Comparison of ENCODE assay signal across 9 cellular contexts in the genomic region with DNA sequence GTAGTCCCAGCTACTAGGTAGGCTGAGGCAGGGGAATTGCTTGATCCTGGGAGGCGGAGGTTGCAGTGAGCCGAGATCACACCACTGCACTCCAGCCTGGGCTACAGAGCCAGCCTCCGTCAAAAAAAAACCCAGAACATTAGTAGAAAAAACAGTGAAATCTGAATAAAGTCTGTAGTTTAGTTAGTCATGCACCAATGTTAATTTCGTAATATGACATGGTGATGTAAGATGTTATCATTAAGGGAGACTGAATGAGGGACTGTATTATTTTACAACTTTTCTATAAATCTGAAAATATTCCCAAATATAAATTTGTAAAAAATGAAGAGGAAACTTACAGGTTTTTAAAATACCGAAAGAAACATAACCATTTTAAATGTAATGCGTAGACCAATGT. TPM values are rescaled to one million over a fixed set of nuclear protein-coding genes. Genes with fewer than 3 reads are reported as not detected.
A peak's percentile ranks its signal among the peaks of the same experiment; 100 is the strongest.
DNase-seq lines count a peak whose midpoint lies in the region; ATAC-seq and TF ChIP-seq lines count a peak whose summit lies in the region.
"Had no signal": no experiment of that assay in that cellular context is flagged by ENCODE, and none has a peak within 500 bp of the region (broad histone marks: within the 10 kb centered on the region; RNA-seq: fewer than 3 reads in every experiment).

No MANE protein-coding gene starts in this region.

- DNase-seq in activated naive CD4-positive, alpha-beta T cell treated with anti-CD3 and anti-CD28 coated beads, Interleukin-2, amount 10 ng/mL, durations not matched to agents 7 days and 5 days = no peak
- DNase-seq in amniotic epithelial cell (ENCODE audit: low read depth) = peak; percentile 79
- no peak for DNase-seq in hepatocyte (ENCODE audit: low spot score)
- no peak for DNase-seq in transverse colon
- no peak for DNase-seq in SHP77 (lab: John Stamatoyannopoulos, UW)
- DNase-seq: activated CD8-positive, alpha-beta memory T cell treated with anti-CD3 and anti-CD28 coated beads, Interleukin-2, amount 50 U/mL, for 48 hours had no signal

- peak overlapping the region; percentile 97 for H3K27ac ChIP-seq in hepatocyte
- H3K27ac ChIP-seq in transverse colon = peak overlapping the region; percentile 89 to 95 (median 92)

- peak overlapping the region; percentile 51 for H2AFZ ChIP-seq in hepatocyte

- peaks cover 4% of the 10 kb centered on the region for H3K27me3 Mint-ChIP-seq in activated naive CD4-positive, alpha-beta T cell treated with anti-CD3 and anti-CD28 coated beads, Interleukin-2, amount 50 U/mL, for 24 hours
- peaks cover 43% of the 10 kb centered on the region for H3K27me3 Mint-ChIP-seq in activated naive CD4-positive, alpha-beta T cell treated with anti-CD3 and anti-CD28 coated beads, Interleukin-2, amount 10 ng/mL, durations not matched to agents 7 days and 5 days

- H3K9me3 ChIP-seq in hepatocyte (ENCODE audit: low read depth) = no peaks in the 10 kb centered on the region
- H3K9me3 ChIP-seq in transverse colon = no peaks in the 10 kb centered on the region

- H3K36me3 ChIP-seq in hepatocyte (replicated peaks; ENCODE audit: insufficient read depth, low read depth) = no peaks in the 10 kb centered on the region
- no peaks in the 10 kb centered on the region for H3K36me3 ChIP-seq in transverse colon

- no peak for TF ChIP-seq CTCF in hepatocyte (IDR thresholded peaks at IDR 0.05; ENCODE audit: poor library complexity)
- no peak for TF ChIP-seq CTCF in transverse colon (IDR thresholded peaks at IDR 0.05)

- 89% methylated on average over 6 of the region's 6 CpGs for WGBS in hepatocyte (ENCODE audit: low lambda C conversion rate, missing lambda C conversion rate)
- WGBS in transverse colon (ENCODE audit: low coverage in 1 of 2), 2 donors = 72 to 94% methylated on average over 6 of the region's 6 CpGs

- no peaks in the 10 kb centered on the region for H3K9me3 Mint-ChIP-seq in activated naive CD4-positive, alpha-beta T cell treated with anti-CD3 and anti-CD28 coated beads, Interleukin-2, amount 50 U/mL, for 24 hours
- H3K9me3 Mint-ChIP-seq in activated naive CD4-positive, alpha-beta T cell treated with anti-CD3 and anti-CD28 coated beads, Interleukin-2, amount 10 ng/mL, durations not matched to agents 7 days and 5 days = no peaks in the 10 kb centered on the region

- CTCF ChIA-PET in activated naive CD4-positive, alpha-beta T cell treated with anti-CD3 and anti-CD28 coated beads, Interleukin-2, amount 10 ng/mL, durations not matched to agents 7 days and 5 days (lab: Charles Lee) = interaction anchor here (1.1 to 1.5 kb wide), 2 partner anchors 13 to 111 kb away, joined by 3 to 5 read pairs; no protein-coding TSS in a partner anchor

- H4K20me1 ChIP-seq in hepatocyte (ENCODE audit: insufficient read depth, poor library complexity, severe bottlenecking) = no peaks in the 10 kb centered on the region

- no peak for TF ChIP-seq POLR2A in transverse colon (IDR thresholded peaks at IDR 0.05)

- no peak overlapping the region for H3K27ac Mint-ChIP-seq in activated naive CD4-positive, alpha-beta T cell treated with anti-CD3 and anti-CD28 coated beads, Interleukin-2, amount 50 U/mL, for 24 hours
- no peak overlapping the region for H3K27ac Mint-ChIP-seq in activated naive CD4-positive, alpha-beta T cell treated with anti-CD3 and anti-CD28 coated beads, Interleukin-2, amount 10 ng/mL, durations not matched to agents 7 days and 5 days

- H3K27me3 ChIP-seq in hepatocyte (no peaks in the 10 kb centered on the region), transverse colon (no peaks in the 10 kb centered on the region)

- H3K9me2 ChIP-seq in hepatocyte (replicated peaks; ENCODE audit: insufficient read depth) = no peaks in the 10 kb centered on the region

- H3K4me1 Mint-ChIP-seq in activated naive CD4-positive, alpha-beta T cell treated with anti-CD3 and anti-CD28 coated beads, Interleukin-2, amount 50 U/mL, for 24 hours = peaks cover 38% of the 10 kb centered on the region
- peaks cover 41% of the 10 kb centered on the region for H3K4me1 Mint-ChIP-seq in activated naive CD4-positive, alpha-beta T cell treated with anti-CD3 and anti-CD28 coated beads, Interleukin-2, amount 10 ng/mL, durations not matched to agents 7 days and 5 days

- H3K4me1 ChIP-seq in hepatocyte (ENCODE audit: insufficient read depth) = peaks cover 12% of the 10 kb centered on the region
- peaks cover 8 to 51% (median 18%) of the 10 kb centered on the region in 4 donors for H3K4me1 ChIP-seq in transverse colon

- peak overlapping the region; percentile 45 for H3K4me3 Mint-ChIP-seq in activated naive CD4-positive, alpha-beta T cell treated with anti-CD3 and anti-CD28 coated beads, Interleukin-2, amount 50 U/mL, for 24 hours
- no peak overlapping the region for H3K4me3 Mint-ChIP-seq in activated naive CD4-positive, alpha-beta T cell treated with anti-CD3 and anti-CD28 coated beads, Interleukin-2, amount 10 ng/mL, durations not matched to agents 7 days and 5 days

- no peak for TF ChIP-seq EP300 in transverse colon (IDR thresholded peaks at IDR 0.05; ENCODE audit: low read depth)

- no peaks in the 10 kb centered on the region for H3K36me3 Mint-ChIP-seq in activated naive CD4-positive, alpha-beta T cell treated with anti-CD3 and anti-CD28 coated beads, Interleukin-2, amount 50 U/mL, for 24 hours
- H3K36me3 Mint-ChIP-seq in activated naive CD4-positive, alpha-beta T cell treated with anti-CD3 and anti-CD28 coated beads, Interleukin-2, amount 10 ng/mL, durations not matched to agents 7 days and 5 days = peaks cover 17% of the 10 kb centered on the region

- in situ Hi-C loops in transverse colon (cut with MboI; ENCODE audit: low pct_ligation_motif_present in 1 of 4, low pct_unique_long_range_greater_than_20kb in 1 of 4, low sequenced_read_pairs in 3 of 4) = loop anchor here in 2 of 4 donors (10.0 kb wide), 1 partner anchor 62 kb away; no protein-coding TSS in a partner anchor

- H3K4me2 ChIP-seq in hepatocyte = peak overlapping the region; percentile 75

- ATAC-seq in GM21717 (IDR thresholded peaks at IDR 0.05; ENCODE audit: unreplicated experiment) (no peak), HG02642 (IDR thresholded peaks at IDR 0.05; ENCODE audit: poor library complexity, unreplicated experiment) (no peak)

- peaks cover 41% of the 10 kb centered on the region for H3K79me2 ChIP-seq in hepatocyte

- H3K4me3 ChIP-seq in hepatocyte (peak overlapping the region; percentile 51), transverse colon (no peak overlapping the region)

- intact Hi-C loops in transverse colon (cut with DNase I; ENCODE audit: low total_unique reads) = loop anchor here (10.0 kb wide), 1 partner anchor 362 kb away; no protein-coding TSS in a partner anchor

RNA-seq across cellular contexts. Expression of a gene that starts 2.1 kb away (rescaled TPM):
- 83.8 and 89.2 TPM in 2 replicates for total RNA-seq in hepatocyte
- polyA plus RNA-seq in hepatocyte = 79.6 and 88.4 TPM in 2 replicates
- 10 to 100 TPM in 2 of 4 donors, 1 to 10 TPM in 2; 1.5 to 47.4 (median 11.2) TPM for total RNA-seq in transverse colon
